11 cellular contexts compared by ENCODE assay signal in the genomic region with DNA sequence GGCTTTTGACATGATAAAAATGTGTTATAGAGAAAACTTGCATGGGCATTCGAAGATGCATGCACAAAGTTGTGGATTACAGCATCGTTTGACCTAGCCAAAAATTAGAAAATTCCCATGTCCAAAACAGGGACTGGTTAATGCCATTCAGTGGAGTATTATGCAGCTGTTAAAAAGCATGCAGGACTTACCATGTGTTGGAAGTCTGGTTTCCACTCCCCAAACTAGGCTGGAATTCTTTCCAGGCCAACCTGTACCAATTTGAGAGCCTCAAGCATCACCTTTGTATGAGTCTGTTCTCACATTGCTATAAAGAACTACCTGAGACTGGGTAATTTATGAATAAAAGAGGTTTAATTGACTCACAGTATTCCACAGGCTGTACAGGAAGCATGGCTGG.
"Had no signal": no experiment of that assay in that cellular context is flagged by ENCODE, and none has a peak within 500 bp of the region (broad histone marks: within the 10 kb centered on the region; RNA-seq: fewer than 3 reads in every experiment).

No MANE protein-coding gene starts in this region.

- H3K4me3 ChIP-seq: GM23248, GM23338, HAP-1 had no signal

- H3K36me3 ChIP-seq: HAP-1 had no signal

- H3K9ac ChIP-seq: GM23248 had no signal

- H3K4me1 ChIP-seq: HAP-1 had no signal

- H3K9me3 ChIP-seq: HAP-1 had no signal

- DNase-seq: GOT3, H7, H9, HCEC 1CT, HFFc6 had no signal

- H3K4me2 ChIP-seq: GM23338 had no signal

- ATAC-seq: GM23338, HCT116 had no signal

- H3K27ac ChIP-seq: GM23248 had no signal

- H2AFZ ChIP-seq: GM23248, GM23338 had no signal

- FAIRE-seq: H1, H54 had no signal
